ENCODE assay signal across 8 cellular contexts in the genomic region with DNA sequence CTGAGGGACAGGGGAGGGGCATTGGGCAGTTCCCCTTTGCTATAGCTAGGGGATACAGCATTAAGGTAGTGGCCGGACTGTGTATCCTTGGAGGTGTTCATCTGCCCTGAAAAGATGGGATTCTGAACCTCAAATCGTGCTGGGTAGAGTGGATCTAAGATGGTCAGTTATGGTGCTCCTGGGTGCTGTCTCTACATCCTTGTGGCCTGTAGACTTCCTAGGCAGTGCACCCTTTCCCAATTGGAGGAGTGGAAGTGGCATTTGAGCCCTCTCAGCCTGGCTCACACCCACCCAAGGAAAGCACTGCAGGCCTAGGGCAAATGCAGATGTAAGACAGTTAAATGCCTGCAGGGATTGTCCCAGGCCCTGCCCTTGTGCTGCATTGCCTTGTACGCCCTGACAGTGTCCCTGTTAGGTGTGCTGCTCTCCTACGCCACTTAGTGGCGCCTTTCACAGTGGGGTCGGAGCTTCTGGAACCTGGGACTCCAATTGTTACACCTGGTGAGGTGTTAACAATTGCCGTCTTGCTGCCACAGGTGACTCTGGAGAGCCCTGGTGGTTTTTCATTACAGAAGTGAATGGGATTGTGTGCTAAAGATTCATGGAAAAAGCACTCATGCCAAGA.
DNase-seq lines count a peak whose midpoint lies in the region; TF ChIP-seq lines count a peak whose summit lies in the region.

No MANE protein-coding gene starts in this region.

- peaks cover 14% of the 10 kb centered on the region for H3K36me3 Mint-ChIP-seq in activated naive CD4-positive, alpha-beta T cell treated with anti-CD3 and anti-CD28 coated beads, Interleukin-2, amount 10 ng/mL, durations not matched to agents 7 days and 5 days

- no peak overlapping the region for H3K4me3 Mint-ChIP-seq in activated naive CD4-positive, alpha-beta T cell treated with anti-CD3 and anti-CD28 coated beads, Interleukin-2, amount 10 ng/mL, durations not matched to agents 7 days and 5 days

- H3K27me3 Mint-ChIP-seq in activated naive CD4-positive, alpha-beta T cell treated with anti-CD3 and anti-CD28 coated beads, Interleukin-2, amount 10 ng/mL, durations not matched to agents 7 days and 5 days, result peaks cover 5% of the 10 kb centered on the region

- H3K9me3 Mint-ChIP-seq in activated naive CD4-positive, alpha-beta T cell treated with anti-CD3 and anti-CD28 coated beads, Interleukin-2, amount 10 ng/mL, durations not matched to agents 7 days and 5 days, result no peaks in the 10 kb centered on the region

- DNase-seq in activated naive CD4-positive, alpha-beta T cell treated with anti-CD3 and anti-CD28 coated beads, Interleukin-2, amount 10 ng/mL, durations not matched to agents 7 days and 5 days, result peak; percentile 68
- no peak for DNase-seq in activated naive CD4-positive, alpha-beta T cell treated with anti-CD3 and anti-CD28 coated beads, Interleukin-2, amount 50 U/mL, for 16 hours
- DNase-seq in HFF-Myc (ENCODE audit: extremely low read depth, low read depth), result no peak
- peak; percentile 17 to 79 for DNase-seq in NCI-H526 (lab: John Stamatoyannopoulos, UW)
- peak; percentile 35 for DNase-seq in germinal center (ENCODE audit: low spot score)
- no peak for DNase-seq in SKM-1 (lab: John Stamatoyannopoulos, UW; ENCODE audit: unreplicated experiment)
- DNase-seq in NCI-H1048 (lab: John Stamatoyannopoulos, UW), result no peak
- no peak for DNase-seq in RKO (ENCODE audit: low spot score)

- H3K4me1 Mint-ChIP-seq in activated naive CD4-positive, alpha-beta T cell treated with anti-CD3 and anti-CD28 coated beads, Interleukin-2, amount 10 ng/mL, durations not matched to agents 7 days and 5 days, result peaks cover 4% of the 10 kb centered on the region

- peak; percentile 32 for TF ChIP-seq CTCF in HFF-Myc (IDR thresholded peaks at IDR 0.05; ENCODE audit: low read depth, low read length, missing control alignments)

- H3K4me3 ChIP-seq in HFF-Myc (replicated peaks; ENCODE audit: low read depth, low read length), result no peak overlapping the region

- CTCF ChIA-PET in activated naive CD4-positive, alpha-beta T cell treated with anti-CD3 and anti-CD28 coated beads, Interleukin-2, amount 10 ng/mL, durations not matched to agents 7 days and 5 days (lab: Charles Lee), result interaction anchor here (1.3 to 6.6 kb wide), 6 partner anchors 11 to 109 kb away, joined by 3 to 40 read pairs (median 4); partner anchors contain the start of gene PPFIBP2

- no peak overlapping the region for H3K27ac Mint-ChIP-seq in activated naive CD4-positive, alpha-beta T cell treated with anti-CD3 and anti-CD28 coated beads, Interleukin-2, amount 10 ng/mL, durations not matched to agents 7 days and 5 days

Comparison
In these comparisons a context has a peak if more than half of its experiments do, and no peak if none do; other contexts are left out.
1. DNase-seq: peak in activated naive CD4-positive, alpha-beta T cell treated with anti-CD3 and anti-CD28 coated beads, Interleukin-2, amount 10 ng/mL, durations not matched to agents 7 days and 5 days (single experiment), NCI-H526 (2 of 2) and germinal center (single experiment); none in activated naive CD4-positive, alpha-beta T cell treated with anti-CD3 and anti-CD28 coated beads, Interleukin-2, amount 50 U/mL, for 16 hours (single experiment), HFF-Myc (single experiment), SKM-1 (single experiment), NCI-H1048 (single experiment) and RKO (single experiment).